3 cellular contexts compared by ENCODE assay signal in genomic region chr4:135840781-135841180, GRCh38.
"Had no signal": no experiment of that assay in that cellular context is flagged by ENCODE, and none has a peak within 500 bp of the region (broad histone marks: within the 10 kb centered on the region; RNA-seq: fewer than 3 reads in every experiment).

No MANE protein-coding gene starts in this region.

- H3K4me3 ChIP-seq: GM12878 had no signal

- ATAC-seq: GM12878 had no signal

- DNase-seq: GDM1, GF-D8 had no signal
